ENCODE assay signal across 17 cellular contexts in genomic region chr7:2474813-2475677, GRCh38. TPM values are rescaled to one million over a fixed set of nuclear protein-coding genes. Genes with fewer than 3 reads are reported as not detected.
DNase-seq lines count a peak whose midpoint lies in the region; ATAC-seq and TF ChIP-seq lines count a peak whose summit lies in the region.
"Had no signal": no experiment of that assay in that cellular context is flagged by ENCODE, and none has a peak within 500 bp of the region (broad histone marks: within the 10 kb centered on the region; RNA-seq: fewer than 3 reads in every experiment).

No MANE protein-coding gene starts in this region.

- 0 out of 2 replicates have a peak, but pooled peaks cover 1% of the 10 kb centered on the region for H3F3A ChIP-seq in GM23338 (replicated peaks; ENCODE audit: low read depth)

- CTCF ChIA-PET in Panc1 (lab: Charles Lee) = interaction anchor here (0.5 to 1.1 kb wide), 5 partner anchors 24 to 142 kb away, joined by 3 to 6 read pairs (median 5); no protein-coding TSS in a partner anchor

- peak in 1 of 2 experiments; percentile 25; a peak in 1 of 4 replicates for TF ChIP-seq CTCF in GM23338 (conservative IDR thresholded peaks at IDR 0.05; ENCODE audit: low read depth in 2 of 2)
- peak; percentile 48 for TF ChIP-seq CTCF in Panc1 (IDR thresholded peaks at IDR 0.05)
- TF ChIP-seq CTCF in psoas muscle (IDR thresholded peaks at IDR 0.05) = no peak

- H3K4me1 Mint-ChIP-seq in GM23338 = peaks cover 32% of the 10 kb centered on the region

- H3K9me3 Mint-ChIP-seq in GM23338 = no peaks in the 10 kb centered on the region

- H2AFZ ChIP-seq in GM23338 = no peak overlapping the region; the same call in 1 of the 2 replicates

- no peak overlapping the region for H3K4me3 ChIP-seq in GM23338
- H3K4me3 ChIP-seq in Panc1 (ENCODE audit: low read depth in 2 of 2, low read length in 2 of 2) = no peak overlapping the region
- H3K4me3 ChIP-seq in aorta (ENCODE audit: low read length in 2 of 2) = no peak overlapping the region
- no peak overlapping the region for H3K4me3 ChIP-seq in psoas muscle
- H3K4me3 ChIP-seq: SJCRH30 had no signal

- H3K27me3 Mint-ChIP-seq in GM23338 (ENCODE audit: insufficient read depth, low read depth, poor library complexity) = peaks cover 15% of the 10 kb centered on the region

- no peaks in the 10 kb centered on the region for H4K20me1 ChIP-seq in GM23338 (replicated peaks; ENCODE audit: insufficient read depth)

- no TSS peak for BruUV-seq in Panc1 (replicated peaks; lab: Mats Ljungman, UMichigan)

- no peaks in the 10 kb centered on the region for H3K9me2 ChIP-seq in GM23338 (ENCODE audit: insufficient read depth)

- no peak overlapping the region for H3K27ac Mint-ChIP-seq in GM23338

- POLR2A ChIA-PET in Panc1 (lab: Charles Lee) = no interaction called here

- ATAC-seq in GM23338 = no peak
- ATAC-seq in Panc1 = no peak
- no peak for ATAC-seq in aorta (ENCODE audit: low FRiP score)
- ATAC-seq in psoas muscle = no peak

- H3K4me2 ChIP-seq in GM23338 = 0 out of 2 replicates have a peak overlapping the region, but pooled peaks have one; percentile 32

- DNase-seq in GM23338 (ENCODE audit: low spot score) (no peak), Panc1 (ENCODE audit: low read depth, low spot score) (no peak), iPS-NIHi11 (ENCODE audit: low spot score) (peak; percentile 33), aorta (peak; percentile 46 to 74), caudate nucleus (lab: John Stamatoyannopoulos, UW) (no peak), SIG-M5 treated with dmso at 0.1 percent for 504 hours (lab: John Stamatoyannopoulos, UW; ENCODE audit: unreplicated experiment) (no peak), psoas muscle (no peak)
- DNase-seq: C1 segment of cervical spinal cord, Caco-2, DMS79, GDM1, NCI-H1417 treated with DMSO at 0.1 percent for 48 hours, NCI-H2081, NCI-H510A treated with DMSO at 0.1 percent for 48 hours had no signal

- H3K36me3 ChIP-seq in GM23338 (ENCODE audit: insufficient read depth) (no peaks in the 10 kb centered on the region), Panc1 (ENCODE audit: control insufficient read depth, insufficient read depth, low read length) (no peaks in the 10 kb centered on the region), aorta (ENCODE audit: control insufficient read depth in 1 of 2, insufficient read depth in 2 of 2, low read length in 1 of 2) (no peaks in the 10 kb centered on the region), psoas muscle (ENCODE audit: insufficient read depth in 1 of 2, low read depth in 1 of 2) (no peaks in the 10 kb centered on the region)
- H3K36me3 ChIP-seq: SJCRH30 had no signal

- in situ Hi-C loops in Panc1 (cut with HindIII; ENCODE audit: low pct_unique_long_range_greater_than_20kb, low sequenced_read_pairs) = no loop called here

- no peaks in the 10 kb centered on the region; the same call in 2 of the 3 replicates for H3K36me3 Mint-ChIP-seq in GM23338 (ENCODE audit: low read depth)

- intact Hi-C loops in Panc1 (cut with micrococcal nuclease; ENCODE audit: unreplicated experiment) (loop anchor here (5.0 kb wide), 1 partner anchor 47 kb away; no protein-coding TSS in a partner anchor), aorta (cut with DNase I) (no loop called here), psoas muscle (cut with DNase I) (loop anchor here in 1 of 2 donors (5.0 kb wide), 2 partner anchors 72 to 207 kb away; no protein-coding TSS in a partner anchor)

- H3K27me3 ChIP-seq in GM23338 (ENCODE audit: insufficient read depth) (no peaks in the 10 kb centered on the region), Panc1 (ENCODE audit: control insufficient read depth, insufficient read depth, low read length) (no peaks in the 10 kb centered on the region), aorta (ENCODE audit: control insufficient read depth in 1 of 2, insufficient read depth in 2 of 2, low read length in 1 of 2) (no peaks in the 10 kb centered on the region), psoas muscle (ENCODE audit: insufficient read depth in 3 of 3, low read length in 2 of 3) (peaks cover 0 to 54% (median 13%) of the 10 kb centered on the region in 3 donors)

- no peak overlapping the region for H3K4me3 Mint-ChIP-seq in GM23338

- H3K9me3 ChIP-seq in Panc1 (ENCODE audit: control insufficient read depth, insufficient read depth, low read depth, low read length) (no peaks in the 10 kb centered on the region), aorta (ENCODE audit: control insufficient read depth, low read length) (no peaks in the 10 kb centered on the region), psoas muscle (no peaks in the 10 kb centered on the region)
- H3K9me3 ChIP-seq: Caco-2, SJCRH30 had no signal

- H3K4me1 ChIP-seq in GM23338 (ENCODE audit: insufficient read depth) (peaks cover 3% of the 10 kb centered on the region; the same call in 1 of the 2 replicates), Panc1 (ENCODE audit: control insufficient read depth, insufficient read depth, low read length) (peaks cover 25% of the 10 kb centered on the region), aorta (ENCODE audit: control insufficient read depth in 1 of 2, insufficient read depth in 2 of 2, low read length in 2 of 2) (no peaks in the 10 kb centered on the region), psoas muscle (peaks cover 15% of the 10 kb centered on the region)
- H3K4me1 ChIP-seq: Caco-2 had no signal

- H3K27ac ChIP-seq in GM23338 (ENCODE audit: low read depth) (no peak overlapping the region), Panc1 (ENCODE audit: low read length) (no peak overlapping the region), aorta (ENCODE audit: low read depth in 1 of 2, low read length in 2 of 2) (no peak overlapping the region), caudate nucleus (ENCODE audit: low read depth, low read length) (no peak overlapping the region), psoas muscle (no peak overlapping the region)
- H3K27ac ChIP-seq: SJCRH30 had no signal

- whole genome bisulfite sequencing in aorta, 2 donors = 89 to 90% methylated on average over 28 of the region's 28 CpGs
- WGBS in psoas muscle, 3 donors = 85 to 91% (median 86%) methylated on average over 26 to 28 of the region's 28 CpGs

- no peaks in the 10 kb centered on the region for H3K79me2 ChIP-seq in GM23338 (replicated peaks; ENCODE audit: insufficient read depth)

TF ChIP-seq in GM23338, 12 proteins besides CTCF, POLR2A, EP300 and RAD21 (continues in another document):
- no peak for TF ChIP-seq REST (IDR thresholded peaks at IDR 0.05; ENCODE audit: unreplicated experiment)
- no peak for TF ChIP-seq CREB1 (CRISPR knock-in tag; IDR thresholded peaks at IDR 0.05; ENCODE audit: low read depth)
- no peak for TF ChIP-seq EZH2 (IDR thresholded peaks at IDR 0.05; ENCODE audit: low read depth, unreplicated experiment)
- TF ChIP-seq ETS1 (IDR thresholded peaks at IDR 0.05) = no peak
- no peak for TF ChIP-seq ZNF114 (CRISPR knock-in tag; IDR thresholded peaks at IDR 0.05)
- TF ChIP-seq EZH2phosphoT487 (IDR thresholded peaks at IDR 0.05; ENCODE audit: unreplicated experiment) = no peak
- no peak for TF ChIP-seq ZNF331 (CRISPR knock-in tag; IDR thresholded peaks at IDR 0.05; ENCODE audit: low read depth)
- no peak for TF ChIP-seq NANOG (IDR thresholded peaks at IDR 0.05; ENCODE audit: borderline replicate concordance)

RNA-seq across cellular contexts. Expression of gene GRIFIN, which starts 1.2 kb away (rescaled TPM):
- total RNA-seq in GM23338 (2014; rRNA removed; shearing (Covaris generic)) = not detected in 2 replicates
- polyA plus RNA-seq in GM23338 (2016; fragmentation: Nextera tagmentation; extraction: Ambion mirVana) (not detected in 2 replicates), aorta (not detected), psoas muscle (not detected)
- total RNA-seq in Panc1 (2021; ENCODE audit: unreplicated experiment) (not detected), aorta (not detected), psoas muscle (not detected)
- polyA plus RNA-seq in Panc1 (2012; ENCODE audit: insufficient read length) = not detected
- total RNA-seq: Caco-2, LHCN-M2, RPMI7951, SJCRH30 had no signal

RNA-seq across cellular contexts. Expression of gene LFNG, which starts 44.5 kb away (rescaled TPM):
- total RNA-seq in GM23338 (2014; rRNA removed; shearing (Covaris generic)) = 24.5 and 35.4 TPM in 2 replicates
- polyA plus RNA-seq in GM23338 (2016; fragmentation: Nextera tagmentation; extraction: Ambion mirVana) (1.7 and 3.2 TPM in 2 replicates), aorta (1 to 10 TPM; 2.3 to 5.8 TPM), psoas muscle (1 to 10 TPM; 1.3 to 2.1 (median 2.0) TPM)
- total RNA-seq in Panc1 (2021; ENCODE audit: unreplicated experiment) (38.1 TPM), aorta (10 to 100 TPM; 14.0 to 30.6 TPM), psoas muscle (1 to 10 TPM; 2.4 to 3.0 (median 2.8) TPM)
- 61.6 TPM for polyA plus RNA-seq in Panc1 (2012; ENCODE audit: insufficient read length)

Comparison
In these comparisons a context has a peak if more than half of its experiments do, and no peak if none do; other contexts are left out.
1. DNase-seq: peak in iPS-NIHi11 (single experiment) and aorta (2 of 2); none in GM23338 (single experiment), Panc1 (single experiment), caudate nucleus (0 of 61), SIG-M5 treated with dmso at 0.1 percent for 504 hours (single experiment) and psoas muscle (0 of 2).